In genomic region chr7:5997210-5997808, GRCh38 we compare ENCODE assay signal across 8 cellular contexts. TPM values are rescaled to one million over a fixed set of nuclear protein-coding genes. Genes with fewer than 3 reads are reported as not detected.
DNase-seq lines count a peak whose midpoint lies in the region; ATAC-seq and TF ChIP-seq lines count a peak whose summit lies in the region.

No MANE protein-coding gene starts in this region.

- DNase-seq in activated T-cell treated with anti-CD3 and anti-CD28 coated beads for 1 hour (ENCODE audit: low read depth) (peak; percentile 38), NB4 (ENCODE audit: low read depth) (peak; percentile 73), SKM-1 (lab: John Stamatoyannopoulos, UW; ENCODE audit: unreplicated experiment) (peak; percentile 25), kidney epithelial cell (ENCODE audit: low read depth) (no peak), stomach (peak; percentile 56)
- DNase-seq in activated T-cell treated with anti-CD3 and anti-CD28 coated beads, Interleukin-2, amount 50 U/mL, for 48 hours: no peak
- peak; percentile 50 for DNase-seq in central memory CD4-positive, alpha-beta T cell

- no peak for ATAC-seq in HG03196 (IDR thresholded peaks at IDR 0.05; ENCODE audit: unreplicated experiment)

- no peaks in the 10 kb centered on the region for H3K9me3 ChIP-seq in stomach

- TF ChIP-seq EP300 in stomach (IDR thresholded peaks at IDR 0.05): no peak

- TF ChIP-seq POLR2A in NB4 (IDR thresholded peaks at IDR 0.05; ENCODE audit: extremely low read depth, insufficient read length) (no peak), stomach (IDR thresholded peaks at IDR 0.05) (no peak)

- TF ChIP-seq CTCF in NB4 (IDR thresholded peaks at IDR 0.05; ENCODE audit: low read depth, low read length) (peak; percentile 70), kidney epithelial cell (IDR thresholded peaks at IDR 0.05; ENCODE audit: insufficient read depth, low read length, poor library complexity, severe bottlenecking) (peak; percentile 54), stomach (IDR thresholded peaks at IDR 0.05) (peak in 5 of 7 experiments; percentile 36 to 67 (median 50))

- H3K4me3 ChIP-seq in NB4 (ENCODE audit: low read depth, low read length) (no peak overlapping the region), kidney epithelial cell (ENCODE audit: low read depth, low read length) (no peak overlapping the region), stomach (no peak overlapping the region)

- H3K27me3 ChIP-seq in kidney epithelial cell (ENCODE audit: control insufficient read depth, insufficient read depth, low read length): no peaks in the 10 kb centered on the region
- H3K27me3 ChIP-seq in stomach: no peaks in the 10 kb centered on the region

- H3K36me3 ChIP-seq in kidney epithelial cell (ENCODE audit: control insufficient read depth, insufficient read depth, low read length) (no peaks in the 10 kb centered on the region), stomach (peaks cover 6 to 88% (median 84%) of the 10 kb centered on the region in 4 donors)

- intact Hi-C loops in stomach (cut with DNase I; ENCODE audit: low total_unique reads): no loop called here

- H3K27ac ChIP-seq in stomach: peak overlapping the region in 1 of 5 donors; percentile 32

- H3K4me1 ChIP-seq in stomach: peaks cover 0 to 7% (median 3%) of the 10 kb centered on the region in 4 donors

- 45 to 55% (median 47%) methylated on average over 10 of the region's 10 CpGs for WGBS in stomach, 5 donors

RNA-seq across cellular contexts. Expression of gene PMS2, which starts 11.5 kb away (rescaled TPM):
- 19.7 and 22.6 TPM in 2 replicates for total RNA-seq in kidney epithelial cell
- total RNA-seq in stomach: 10 to 100 TPM in 3 of 5 donors, 1 to 10 TPM in 2; 2.9 to 16.0 (median 11.0) TPM
- polyA plus RNA-seq in stomach: 1 to 10 TPM; 3.7 to 4.4 (median 4.0) TPM

RNA-seq across cellular contexts. Expression of gene AIMP2, which starts 11.8 kb away (rescaled TPM):
- total RNA-seq in kidney epithelial cell (84.9 and 103 TPM in 2 replicates), stomach (100 to 1,000 TPM in 1 of 5 donors, 10 to 100 TPM in 3, not detected in 1; 18.9 to 111 (median 23.2) TPM)
- 10 to 100 TPM; 19.2 to 36.1 (median 19.3) TPM for polyA plus RNA-seq in stomach

RNA-seq across cellular contexts. Expression of gene RSPH10B, which starts 26.8 kb away (rescaled TPM):
- total RNA-seq in kidney epithelial cell: 0.21 TPM in 1 of 2 replicates, not detected in the other
- total RNA-seq in stomach: not detected
- polyA plus RNA-seq in stomach: under 1 TPM in 1 of 3 donors, not detected in 2; 0.08 TPM

RNA-seq across cellular contexts. Expression of gene ANKRD61, which starts 33.9 kb away (rescaled TPM):
- not detected in 2 replicates for total RNA-seq in kidney epithelial cell
- total RNA-seq in stomach: 1 to 10 TPM in 2 of 5 donors, not detected in 3; 1.3 to 4.1 TPM
- polyA plus RNA-seq in stomach: not detected

Comparison
In these comparisons a context has a peak if more than half of its experiments do, and no peak if none do; other contexts are left out.
1. DNase-seq: peak in activated T-cell treated with anti-CD3 and anti-CD28 coated beads for 1 hour (single experiment), NB4 (single experiment), SKM-1 (single experiment), central memory CD4-positive, alpha-beta T cell (single experiment) and stomach (single experiment); none in activated T-cell treated with anti-CD3 and anti-CD28 coated beads, Interleukin-2, amount 50 U/mL, for 48 hours (0 of 2) and kidney epithelial cell (single experiment).
2. Peak in every context shown above with its lines, with median percentiles within 50 percentile points of each other: CTCF ChIP-seq.